Comparison of ENCODE assay signal across 9 cellular contexts in genomic region chr21:41138711-41139110, GRCh38. TPM values are rescaled to one million over a fixed set of nuclear protein-coding genes. Genes with fewer than 3 reads are reported as not detected.
"Had no signal": no experiment of that assay in that cellular context is flagged by ENCODE, and none has a peak within 500 bp of the region (broad histone marks: within the 10 kb centered on the region; RNA-seq: fewer than 3 reads in every experiment).

No MANE protein-coding gene starts in this region.

- H3K4me3 ChIP-seq: GM12878 had no signal

- FAIRE-seq: G401.6, GM12878, GM12891, GM12892, GM18507, GM19239 had no signal

- DNase-seq: GDM1, GF-D8 had no signal

- ATAC-seq: GM12878 had no signal

RNA-seq across cellular contexts. Expression of gene BACE2, which starts 29.2 kb away (rescaled TPM):
- total RNA-seq: G401 had no signal
